Comparison of ENCODE assay signal across 8 cellular contexts in genomic region chr4:109434793-109435080, GRCh38. TPM values are rescaled to one million over a fixed set of nuclear protein-coding genes. Genes with fewer than 3 reads are reported as not detected.
DNase-seq lines count a peak whose midpoint lies in the region; ATAC-seq and TF ChIP-seq lines count a peak whose summit lies in the region.

No MANE protein-coding gene starts in this region.

- no peak overlapping the region for H2AK5ac ChIP-seq in IMR-90 (ENCODE audit: low read depth, low read length)

- H2AK9ac ChIP-seq in IMR-90 (replicated peaks; ENCODE audit: low read depth, low read length, poor library complexity), result no peak overlapping the region

- no peak overlapping the region for H3K18ac ChIP-seq in IMR-90 (ENCODE audit: low read depth, low read length)

- H3K9ac ChIP-seq in IMR-90 (ENCODE audit: low read depth, low read length) (peak overlapping the region; percentile 78), mucosa of rectum (ENCODE audit: low read depth in 1 of 2, low read length in 2 of 2) (peak overlapping the region; percentile 87 to 96)

- H2BK120ac ChIP-seq in IMR-90 (ENCODE audit: low read depth, low read length), result no peak overlapping the region

- TF ChIP-seq RAD21 in IMR-90 (IDR thresholded peaks at IDR 0.05; ENCODE audit: low read length), result no peak

- CTCF ChIA-PET in IMR-90 (lab: Yijun Ruan, JAX), result interaction anchor here (0.6 kb wide), 2 partner anchors 15 to 385 kb away, joined by 3 to 8 read pairs; no protein-coding TSS in a partner anchor

- H3K9me1 ChIP-seq in IMR-90 (ENCODE audit: insufficient read depth, low read length), result peaks cover 10% of the 10 kb centered on the region

- H2BK20ac ChIP-seq in IMR-90 (ENCODE audit: low read depth, low read length), result no peak overlapping the region

- ATAC-seq in IMR-90 (ENCODE audit: low read depth), result no peak
- ATAC-seq in HG02678 (IDR thresholded peaks at IDR 0.05; ENCODE audit: unreplicated experiment), result no peak
- no peak for ATAC-seq in GM19397 (IDR thresholded peaks at IDR 0.05; ENCODE audit: unreplicated experiment)

- intact Hi-C loops in IMR-90 (cut with micrococcal nuclease), result loop anchor here (2.0 to 5.0 kb wide), 3 partner anchors 128 to 380 kb away; partner anchors contain the start of genes GAR1, MCUB and PLA2G12A

- TF ChIP-seq CTCF in IMR-90 (conservative IDR thresholded peaks at IDR 0.05; ENCODE audit: low read depth, low read length), result no peak

- H3K27me3 ChIP-seq in ACC112 (ENCODE audit: insufficient read depth, low read length) (no peaks in the 10 kb centered on the region), IMR-90 (ENCODE audit: control insufficient read depth, insufficient read depth, low read length) (no peaks in the 10 kb centered on the region), mucosa of rectum (ENCODE audit: control insufficient read depth in 2 of 2, insufficient read depth in 2 of 2, low read length in 2 of 2) (no peaks in the 10 kb centered on the region)

- peaks cover 84% of the 10 kb centered on the region for H3K79me2 ChIP-seq in ACC112 (ENCODE audit: control insufficient read depth, insufficient read depth, low read length, unreplicated experiment)

- H3K14ac ChIP-seq in IMR-90 (replicated peaks; ENCODE audit: low read depth, low read length), result peak overlapping the region; percentile 64; the same call in 1 of the 2 replicates

- peaks cover 38% of the 10 kb centered on the region for H3K4me1 ChIP-seq in ACC112 (ENCODE audit: control insufficient read depth, insufficient read depth, low read length, unreplicated experiment)
- peaks cover 3% of the 10 kb centered on the region for H3K4me1 ChIP-seq in IMR-90 (ENCODE audit: control insufficient read depth, insufficient read depth, low read length)
- H3K4me1 ChIP-seq in mucosa of rectum (ENCODE audit: control insufficient read depth in 2 of 2, insufficient read depth in 2 of 2, low read length in 2 of 2), result peaks cover 23 to 27% of the 10 kb centered on the region in 2 donors

- TF ChIP-seq POLR2A in IMR-90 (IDR thresholded peaks at IDR 0.05; ENCODE audit: low read depth, low read length), result no peak

- H3K36me3 ChIP-seq in ACC112 (ENCODE audit: insufficient read depth, low read length) (0 out of 2 replicates have a peak, but pooled peaks cover 5% of the 10 kb centered on the region), IMR-90 (ENCODE audit: control insufficient read depth, insufficient read depth, low read length) (no peaks in the 10 kb centered on the region; the same call in 1 of the 2 replicates), mucosa of rectum (ENCODE audit: control insufficient read depth in 2 of 2, insufficient read depth in 2 of 2, low read length in 2 of 2) (no peaks in the 10 kb centered on the region)

- H3K56ac ChIP-seq in IMR-90 (ENCODE audit: extremely low read depth, insufficient read depth, low read length), result peak overlapping the region; percentile 48; the same call in 1 of the 2 replicates

- no peak overlapping the region for H2BK5ac ChIP-seq in IMR-90 (ENCODE audit: low read depth, low read length, poor library complexity, severe bottlenecking)

- DNase-seq in IMR-90 (peak; percentile 37), caudate nucleus (lab: John Stamatoyannopoulos, UW) (no peak), HT-29 (ENCODE audit: low spot score) (no peak), NCI-H446 (lab: John Stamatoyannopoulos, UW) (no peak)

- no CpG with 5 or more reads among the region's 6 CpGs for WGBS in IMR-90 (ENCODE audit: extremely low coverage in 2 of 2, insufficient read length in 1 of 2), 2 experiments

- no TSS peak for BruUV-seq in IMR-90 (replicated peaks; lab: Mats Ljungman, UMichigan)

- H3K4me2 ChIP-seq in IMR-90 (ENCODE audit: low read depth, low read length), result peak overlapping the region; percentile 95

- H4K91ac ChIP-seq in IMR-90 (ENCODE audit: insufficient read depth, low read depth, low read length), result no peak overlapping the region

- H4K5ac ChIP-seq in IMR-90 (ENCODE audit: low read depth, low read length), result no peak overlapping the region

- H3K4me3 ChIP-seq in ACC112 (ENCODE audit: low read depth, low read length) (peak overlapping the region; percentile 100), IMR-90 (ENCODE audit: insufficient read depth, low read depth, low read length) (peak overlapping the region; percentile 85), mucosa of rectum (ENCODE audit: low read length in 2 of 2) (peak overlapping the region; percentile 84 to 92)

- no peak overlapping the region for H2BK15ac ChIP-seq in IMR-90 (ENCODE audit: low read depth, low read length)

- POLR2A ChIA-PET in IMR-90 (lab: Charles Lee; ENCODE audit: unreplicated experiment), result no interaction called here

- in situ Hi-C loops in IMR-90 (cut with MboI; ENCODE audit: low sequenced_read_pairs), result loop anchor here (10.0 kb wide), 1 partner anchor 290 kb away; no protein-coding TSS in a partner anchor

- H4K20me1 ChIP-seq in IMR-90 (ENCODE audit: insufficient read depth, low read length), result peaks cover 54% of the 10 kb centered on the region

- H3K27ac ChIP-seq in ACC112 (ENCODE audit: low read depth, low read length) (peak overlapping the region; percentile 16), IMR-90 (ENCODE audit: insufficient read depth, low read length) (peak overlapping the region; percentile 40), caudate nucleus (ENCODE audit: low read depth, low read length) (peak overlapping the region; percentile 44), mucosa of rectum (ENCODE audit: low read depth in 2 of 2, low read length in 2 of 2) (peak overlapping the region in 1 of 2 donors; percentile 90)

- no peak overlapping the region for H2AFZ ChIP-seq in ACC112 (ENCODE audit: low read length, unreplicated experiment)
- H2AFZ ChIP-seq in IMR-90 (replicated peaks; ENCODE audit: low read length, poor library complexity), result no peak overlapping the region

- no peaks in the 10 kb centered on the region for H3K9me3 ChIP-seq in IMR-90 (ENCODE audit: control insufficient read depth, insufficient read depth, low read length)
- H3K9me3 ChIP-seq in mucosa of rectum (ENCODE audit: control insufficient read depth in 2 of 2, low read length in 2 of 2), result no peaks in the 10 kb centered on the region

- H4K8ac ChIP-seq in IMR-90 (ENCODE audit: low read depth in 2 of 2, low read length in 2 of 2), result 0 out of 4 replicates have a peak overlapping the region, but pooled peaks of 1 of the 2 experiments have one; percentile 46

- peaks cover 3 to 40% of the 10 kb centered on the region in 2 experiments; a peak in 2 of 4 replicates for H3K79me1 ChIP-seq in IMR-90 (ENCODE audit: low read depth in 1 of 2, low read length in 2 of 2)

- dilution Hi-C loops in IMR-90 (cut with HindIII; ENCODE audit: low sequenced_read_pairs, unreplicated experiment), result no loop called here

- H3K23ac ChIP-seq in IMR-90 (ENCODE audit: low read depth, low read length), result peak overlapping the region; percentile 86

- H3K4ac ChIP-seq in IMR-90 (ENCODE audit: low read depth, low read length), result peak overlapping the region; percentile 75; the same call in 1 of the 2 replicates

TF ChIP-seq in IMR-90, 13 proteins besides CTCF, POLR2A, EP300 and RAD21:
- TF ChIP-seq MAZ (IDR thresholded peaks at IDR 0.05; ENCODE audit: borderline replicate concordance, low read depth, low read length) (no peak), CEBPB (IDR thresholded peaks at IDR 0.05; ENCODE audit: low read depth, low read length) (no peak), USF2 (IDR thresholded peaks at IDR 0.05; ENCODE audit: low read depth, low read length) (no peak)
TF ChIP-seq in IMR-90: peak in this region for 0.

RNA-seq across cellular contexts. Expression of gene SEC24B, which starts 1.1 kb away (rescaled TPM):
- total RNA-seq in IMR-90 (2012; rRNA removed), result 19.0 and 19.4 TPM in 2 replicates
- polyA plus RNA-seq in IMR-90 (2012; rRNA removed), result 27.4 and 28.3 TPM in 2 replicates
- polyA plus RNA-seq in IMR-90 (2012; cell fraction: cytosol; rRNA removed), result 7.7 and 10.8 TPM in 2 replicates
- 11.1 and 43.8 TPM in 2 replicates for polyA plus RNA-seq in IMR-90 (2012; cell fraction: nucleus; rRNA removed; ENCODE audit: low replicate concordance)
- total RNA-seq in HT-29 (2014; rRNA removed; shearing (Covaris generic)), result 8.9 and 10.1 TPM in 2 replicates
